In the genomic region with DNA sequence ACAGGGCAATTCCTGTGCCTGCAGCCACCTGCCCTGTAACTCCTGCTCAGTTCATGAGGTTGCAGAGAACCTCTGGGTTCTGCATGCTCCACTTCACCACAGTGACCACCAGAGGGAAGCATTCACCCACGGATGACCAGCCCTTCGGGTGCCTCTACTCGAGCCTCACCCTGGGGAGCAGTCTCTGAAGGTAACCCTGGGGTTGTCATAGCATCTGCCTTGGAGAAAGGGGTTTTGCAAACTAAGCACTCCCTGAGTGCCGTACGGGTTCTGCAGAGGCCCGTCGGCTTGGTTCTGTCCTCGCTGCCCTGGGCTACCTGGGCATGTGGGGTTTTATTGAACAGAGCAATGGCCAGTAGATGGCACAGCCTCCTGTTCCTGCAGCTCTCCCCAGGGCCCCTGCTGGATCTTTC, we compare ENCODE assay signal across 7 cellular contexts. TPM values are rescaled to one million over a fixed set of nuclear protein-coding genes. Genes with fewer than 3 reads are reported as not detected.
DNase-seq lines count a peak whose midpoint lies in the region; ATAC-seq and TF ChIP-seq lines count a peak whose summit lies in the region.

No MANE protein-coding gene starts in this region.

- H3K27ac Mint-ChIP-seq in activated CD4-positive, alpha-beta T cell treated with anti-CD3 and anti-CD28 coated beads, Interleukin-2, amount 10 ng/mL, durations not matched to agents 24 days and 14 days: no peak overlapping the region

- peak; percentile 91 for ATAC-seq in HG02870 (IDR thresholded peaks at IDR 0.05; ENCODE audit: unreplicated experiment)

- peak; percentile 66 for TF ChIP-seq CTCF in GM12875 (IDR thresholded peaks at IDR 0.05; ENCODE audit: borderline replicate concordance, insufficient read depth, low read depth, low read length)

- H3K4me3 Mint-ChIP-seq in activated CD4-positive, alpha-beta T cell treated with anti-CD3 and anti-CD28 coated beads, Interleukin-2, amount 10 ng/mL, durations not matched to agents 24 days and 14 days: no peak overlapping the region

- H3K9me3 Mint-ChIP-seq in activated CD4-positive, alpha-beta T cell treated with anti-CD3 and anti-CD28 coated beads, Interleukin-2, amount 10 ng/mL, durations not matched to agents 24 days and 14 days: no peaks in the 10 kb centered on the region

- intact Hi-C loops in activated CD4-positive, alpha-beta T cell treated with anti-CD3 and anti-CD28 coated beads, Interleukin-2, amount 10 ng/mL, durations not matched to agents 24 days and 14 days (cut with micrococcal nuclease): loop anchor here (1.0 kb wide), 1 partner anchor 211 kb away; no protein-coding TSS in a partner anchor

- DNase-seq in NCI-H345 treated with DMSO at 0.1 percent for 48 hours (lab: John Stamatoyannopoulos, UW; ENCODE audit: unreplicated experiment) (peak; percentile 33), dermis microvascular lymphatic vessel endothelial cell (ENCODE audit: low read depth in 2 of 2) (peak; percentile 5 to 50), lung microvascular endothelial cell (ENCODE audit: low read depth in 2 of 2) (peak; percentile 56 to 59)
- DNase-seq in activated CD4-positive, alpha-beta T cell treated with anti-CD3 and anti-CD28 coated beads, Interleukin-2, amount 10 ng/mL, durations not matched to agents 24 days and 14 days: peak; percentile 90
- DNase-seq in stimulated activated CD8-positive, alpha-beta memory T cell treated with anti-CD3 and anti-CD28 coated beads, Interleukin-4, amount 100 ng/mL, for 1 hour (ENCODE audit: low read depth in 2 of 2, low spot score in 1 of 2): peak; percentile 6 to 25

- no peaks in the 10 kb centered on the region for H3K4me1 Mint-ChIP-seq in activated CD4-positive, alpha-beta T cell treated with anti-CD3 and anti-CD28 coated beads, Interleukin-2, amount 10 ng/mL, durations not matched to agents 24 days and 14 days

- no peaks in the 10 kb centered on the region for H3K36me3 Mint-ChIP-seq in activated CD4-positive, alpha-beta T cell treated with anti-CD3 and anti-CD28 coated beads, Interleukin-2, amount 10 ng/mL, durations not matched to agents 24 days and 14 days (ENCODE audit: low read depth)

- no peak overlapping the region for H3K4me3 ChIP-seq in GM12875 (ENCODE audit: low read depth, low read length)

- H3K27me3 Mint-ChIP-seq in activated CD4-positive, alpha-beta T cell treated with anti-CD3 and anti-CD28 coated beads, Interleukin-2, amount 10 ng/mL, durations not matched to agents 24 days and 14 days: peaks cover 10% of the 10 kb centered on the region

RNA-seq across cellular contexts. Expression of a gene that starts 10.2 kb away (rescaled TPM):
- total RNA-seq in activated CD4-positive, alpha-beta T cell treated with anti-CD3 and anti-CD28 coated beads, Interleukin-2, amount 10 ng/mL, durations not matched to agents 24 days and 14 days: not detected in 2 replicates
- total RNA-seq in dermis microvascular lymphatic vessel endothelial cell (not detected in 2 replicates), lung microvascular endothelial cell (not detected in 2 replicates)

Comparison
In these comparisons a context has a peak if more than half of its experiments do, and no peak if none do; other contexts are left out.
1. DNase-seq: peak in every context shown above with its lines; median percentile 90 in activated CD4-positive, alpha-beta T cell treated with anti-CD3 and anti-CD28 coated beads, Interleukin-2, amount 10 ng/mL, durations not matched to agents 24 days and 14 days; 58 in lung microvascular endothelial cell; 33 in NCI-H345 treated with DMSO at 0.1 percent for 48 hours; 28 in dermis microvascular lymphatic vessel endothelial cell; 16 in stimulated activated CD8-positive, alpha-beta memory T cell treated with anti-CD3 and anti-CD28 coated beads, Interleukin-4, amount 100 ng/mL, for 1 hour.